ENCODE assay signal across 21 cellular contexts in genomic region chr1:93483606-93484005, GRCh38.
"Had no signal": no experiment of that assay in that cellular context is flagged by ENCODE, and none has a peak within 500 bp of the region (broad histone marks: within the 10 kb centered on the region; RNA-seq: fewer than 3 reads in every experiment).

No MANE protein-coding gene starts in this region.

- DNase-seq: IMR-90, Karpas-422, KG1, MM.1S, NCI-H1092 treated with DMSO at 0.1 percent for 48 hours, NCI-H1436, NCI-H187, NCI-H2029, NCI-H2081 treated with DMSO at 0.1 percent for 48 hours, NCI-H2171, NCI-H226, NCI-H446, NCI-H510A, NCI-H524 treated with DMSO at 0.1 percent for 48 hours, NCI-H774, Right ventricle myocardium superior, RPMI8226, SIG-M5 had no signal

- H3K27me3 ChIP-seq: SJSA1 had no signal

- H3K36me3 ChIP-seq: SJSA1 had no signal

- H3K27ac ChIP-seq: SJSA1 had no signal

- ATAC-seq: HepG2 had no signal

- H3K4me1 ChIP-seq: SJSA1 had no signal

- FAIRE-seq: HepG2, RCC 7860 had no signal

- H3K4me3 ChIP-seq: SJSA1 had no signal
